Comparison of ENCODE assay signal across 1 cellular context in genomic region chr3:10000686-10001085, GRCh38.
TF ChIP-seq lines count a peak whose summit lies in the region.

No MANE protein-coding gene starts in this region.

TF ChIP-seq in WTC11, 78 proteins besides CTCF, POLR2A, EP300 and RAD21 (continued from another document):
- TF ChIP-seq, protein P1, sequence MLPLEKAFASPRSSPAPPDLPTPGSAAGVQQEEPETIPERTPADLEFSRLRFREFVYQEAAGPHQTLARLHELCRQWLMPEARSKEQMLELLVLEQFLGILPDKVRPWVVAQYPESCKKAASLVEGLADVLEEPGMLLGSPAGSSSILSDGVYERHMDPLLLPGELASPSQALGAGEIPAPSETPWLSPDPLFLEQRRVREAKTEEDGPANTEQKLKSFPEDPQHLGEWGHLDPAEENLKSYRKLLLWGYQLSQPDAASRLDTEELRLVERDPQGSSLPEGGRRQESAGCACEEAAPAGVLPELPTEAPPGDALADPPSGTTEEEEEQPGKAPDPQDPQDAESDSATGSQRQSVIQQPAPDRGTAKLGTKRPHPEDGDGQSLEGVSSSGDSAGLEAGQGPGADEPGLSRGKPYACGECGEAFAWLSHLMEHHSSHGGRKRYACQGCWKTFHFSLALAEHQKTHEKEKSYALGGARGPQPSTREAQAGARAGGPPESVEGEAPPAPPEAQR (CRISPR knock-in tag; IDR thresholded peaks at IDR 0.05): no peak
- TF ChIP-seq NR1H2 (CRISPR knock-in tag; IDR thresholded peaks at IDR 0.05): no peak
- TF ChIP-seq JAZF1 (CRISPR knock-in tag; IDR thresholded peaks at IDR 0.05): no peak
- TF ChIP-seq NFATC4 (CRISPR knock-in tag; IDR thresholded peaks at IDR 0.05): no peak
- TF ChIP-seq SMAD4 (CRISPR knock-in tag; IDR thresholded peaks at IDR 0.05): no peak
- TF ChIP-seq IRF2 (CRISPR knock-in tag; IDR thresholded peaks at IDR 0.05; ENCODE audit: borderline replicate concordance, low read depth): no peak
- no peak for TF ChIP-seq MXD4 (CRISPR knock-in tag; IDR thresholded peaks at IDR 0.05; ENCODE audit: borderline replicate concordance)
- no peak for TF ChIP-seq CREB1 (CRISPR knock-in tag; IDR thresholded peaks at IDR 0.05)
TF ChIP-seq in WTC11: peak in this region for 0.
